Comparison of ENCODE assay signal across 24 cellular contexts in the genomic region with DNA sequence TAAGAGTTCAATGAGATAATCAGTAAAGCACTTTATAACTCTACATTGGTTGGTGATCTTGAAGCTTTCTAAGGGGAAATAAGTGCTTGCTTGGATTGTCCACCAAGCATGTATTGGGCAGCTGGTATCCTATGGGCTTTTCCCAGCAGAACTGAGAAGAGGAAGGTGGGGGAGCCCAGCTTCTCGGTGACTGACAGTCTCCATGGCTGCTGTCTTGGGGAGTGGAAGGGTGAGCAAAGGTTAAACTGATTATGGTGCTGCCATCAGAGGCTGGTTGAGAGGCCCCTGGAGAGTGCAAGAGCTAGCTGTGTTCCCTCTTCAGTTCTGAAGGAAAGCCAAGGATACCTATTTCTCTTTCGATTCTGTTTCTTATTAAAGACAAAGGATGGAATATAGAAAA. TPM values are rescaled to one million over a fixed set of nuclear protein-coding genes. Genes with fewer than 3 reads are reported as not detected.
DNase-seq lines count a peak whose midpoint lies in the region; ATAC-seq, FAIRE-seq and TF ChIP-seq lines count a peak whose summit lies in the region.
"Had no signal": no experiment of that assay in that cellular context is flagged by ENCODE, and none has a peak within 500 bp of the region (broad histone marks: within the 10 kb centered on the region; RNA-seq: fewer than 3 reads in every experiment).

No MANE protein-coding gene starts in this region.

- H3K4me2 ChIP-seq in A549 (no peak overlapping the region), HepG2 (ENCODE audit: low read depth, low read length) (no peak overlapping the region)
- H3K4me2 ChIP-seq: BLaER1, PC-9 had no signal

- CTCF ChIA-PET in A549 (lab: Yijun Ruan, JAX): interaction anchor here (1.0 to 1.4 kb wide), 2 partner anchors 43 to 49 kb away, joined by 3 read pairs; no protein-coding TSS in a partner anchor
- CTCF ChIA-PET in RWPE1 (lab: Yijun Ruan, JAX): no interaction called here
- CTCF ChIA-PET in activated naive CD4-positive, alpha-beta T cell treated with anti-CD3 and anti-CD28 coated beads for 36 hours (lab: Charles Lee): interaction anchor here (1.0 kb wide), 1 partner anchor 10 kb away, joined by 3 read pairs; no protein-coding TSS in a partner anchor
- CTCF ChIA-PET in HepG2 (lab: Yijun Ruan, JAX; ENCODE audit: low intra/inter-chr PET ratio, low total read pairs): no interaction called here

- H3K9me3 ChIP-seq in A549: no peaks in the 10 kb centered on the region
- no peaks in the 10 kb centered on the region for H3K9me3 ChIP-seq in esophagus muscularis mucosa
- no peaks in the 10 kb centered on the region for H3K9me3 ChIP-seq in pancreas
- no peaks in the 10 kb centered on the region for H3K9me3 ChIP-seq in HepG2 (ENCODE audit: low read length)
- H3K9me3 ChIP-seq: BLaER1 had no signal

- H3K79me2 ChIP-seq in HepG2 (ENCODE audit: insufficient read depth, low read length): no peaks in the 10 kb centered on the region

- H3K27me3 Mint-ChIP-seq in activated naive CD4-positive, alpha-beta T cell treated with anti-CD3 and anti-CD28 coated beads for 36 hours (ENCODE audit: low read depth): no peaks in the 10 kb centered on the region
- H3K27me3 Mint-ChIP-seq: CD4-positive, alpha-beta T cell had no signal

- POLR2A ChIA-PET in A549 (lab: Yijun Ruan, JAX): no interaction called here
- POLR2A ChIA-PET in RWPE1 (lab: Yijun Ruan, JAX; ENCODE audit: low non-redundant PET): no interaction called here
- POLR2A ChIA-PET in HepG2 (lab: Yijun Ruan, JAX): no interaction called here

- H2AFZ ChIP-seq in HepG2 (ENCODE audit: low read length): no peak overlapping the region
- H2AFZ ChIP-seq: PC-9 had no signal

- H3K27ac ChIP-seq in A549 (peak overlapping the region; percentile 69 to 87; a peak in 5 of 6 replicates), RWPE1 (peak overlapping the region; percentile 62), esophagus muscularis mucosa (replicated peaks in 1 of 4) (no peak overlapping the region), pancreas (no peak overlapping the region), HepG2 (ENCODE audit: extremely low read length, insufficient read depth, low read length) (no peak overlapping the region)
- H3K27ac ChIP-seq: BLaER1, PC-9 had no signal

- no peaks in the 10 kb centered on the region for H3K27me3 ChIP-seq in esophagus muscularis mucosa
- no peaks in the 10 kb centered on the region for H3K27me3 ChIP-seq in pancreas
- 0 out of 5 replicates have a peak, but pooled peaks cover 0 to 3% of the 10 kb centered on the region in 2 experiments for H3K27me3 ChIP-seq in HepG2 (ENCODE audit: control insufficient read depth in 1 of 2, insufficient read depth in 2 of 2, low read length in 2 of 2)
- H3K27me3 ChIP-seq: BLaER1 had no signal

- no peak overlapping the region for H3K9ac ChIP-seq in HepG2 (ENCODE audit: insufficient read depth, low read depth, low read length)
- H3K9ac ChIP-seq: BLaER1 had no signal

- no peak for TF ChIP-seq CTCF in A549 (IDR thresholded peaks at IDR 0.05)
- no peak for TF ChIP-seq CTCF in RWPE1 (conservative IDR thresholded peaks at IDR 0.05; ENCODE audit: low read depth)
- no peak for TF ChIP-seq CTCF in esophagus muscularis mucosa (IDR thresholded peaks at IDR 0.05)
- TF ChIP-seq CTCF in pancreas (IDR thresholded peaks at IDR 0.05): no peak
- TF ChIP-seq CTCF in HepG2 (CRISPR knock-in tag; IDR thresholded peaks at IDR 0.05): no peak

- in situ Hi-C loops in HepG2 (cut with HindIII; ENCODE audit: extremely low pct_ligation_motif_present, low pct_unique_long_range_greater_than_20kb): no loop called here

- FAIRE-seq in A549 (lab: Jason Lieb, UNC) (no peak), pancreas (lab: Jason Lieb, UNC) (no peak), HepG2 (lab: Jason Lieb, UNC) (no peak)
- FAIRE-seq: D721Med, H1 had no signal

- TF ChIP-seq POLR2A in A549 (IDR thresholded peaks at IDR 0.05; ENCODE audit: low read length) (no peak), esophagus muscularis mucosa (IDR thresholded peaks at IDR 0.05; ENCODE audit: low read depth) (no peak), HepG2 (IDR thresholded peaks at IDR 0.05; ENCODE audit: insufficient read depth in 1 of 2, low read depth in 2 of 2, low read length in 2 of 2) (no peak)

- intact Hi-C loops in esophagus muscularis mucosa (cut with DNase I): no loop called here
- intact Hi-C loops in pancreas (cut with DNase I): no loop called here
- intact Hi-C loops in activated naive CD4-positive, alpha-beta T cell treated with anti-CD3 and anti-CD28 coated beads for 36 hours (cut with micrococcal nuclease): no loop called here
- intact Hi-C loops in HepG2 (cut with micrococcal nuclease; ENCODE audit: unreplicated experiment): loop anchor here (10.0 kb wide), 1 partner anchor 99 kb away; no protein-coding TSS in a partner anchor
- intact Hi-C loops in head of caudate nucleus (cut with DNase I): no loop called here

- no peaks in the 10 kb centered on the region for H4K20me1 ChIP-seq in HepG2 (ENCODE audit: insufficient read depth, low read length)
- H4K20me1 ChIP-seq: BLaER1 had no signal

- H3K4me3 ChIP-seq in A549 (no peak overlapping the region), esophagus muscularis mucosa (no peak overlapping the region), pancreas (no peak overlapping the region), HepG2 (replicated peaks in 1 of 3; ENCODE audit: insufficient read depth in 1 of 3, low read depth in 2 of 3, low read length in 3 of 3) (no peak overlapping the region)
- H3K4me3 ChIP-seq: BLaER1, PC-9 had no signal

- no peaks in the 10 kb centered on the region for H3K9me3 Mint-ChIP-seq in activated naive CD4-positive, alpha-beta T cell treated with anti-CD3 and anti-CD28 coated beads for 36 hours
- H3K9me3 Mint-ChIP-seq: CD4-positive, alpha-beta T cell had no signal

- peaks cover 8% of the 10 kb centered on the region for H3K4me1 Mint-ChIP-seq in activated naive CD4-positive, alpha-beta T cell treated with anti-CD3 and anti-CD28 coated beads for 36 hours (ENCODE audit: low read depth)

- H3K36me3 Mint-ChIP-seq in activated naive CD4-positive, alpha-beta T cell treated with anti-CD3 and anti-CD28 coated beads for 36 hours (ENCODE audit: low read depth): no peaks in the 10 kb centered on the region

- no peak for TF ChIP-seq RAD21 in A549 (conservative IDR thresholded peaks at IDR 0.05 in 1 of 2, IDR thresholded peaks at IDR 0.05 in 1 of 2)
- TF ChIP-seq RAD21 in HepG2 (CRISPR knock-in tag; IDR thresholded peaks at IDR 0.05): no peak

- WGBS in A549 (ENCODE audit: missing lambda C conversion rate): 91% methylated on average over 2 of the region's 2 CpGs
- 88% methylated on average over 2 of the region's 2 CpGs for WGBS in esophagus muscularis mucosa
- 63 to 67% methylated on average over 2 of the region's 2 CpGs for WGBS in pancreas, 2 donors
- WGBS in HepG2 (ENCODE audit: low lambda C conversion rate): 0% methylated on average over 2 of the region's 2 CpGs

- H3K27ac Mint-ChIP-seq in activated naive CD4-positive, alpha-beta T cell treated with anti-CD3 and anti-CD28 coated beads for 36 hours: no peak overlapping the region
- H3K27ac Mint-ChIP-seq: CD4-positive, alpha-beta T cell had no signal

- no peak for DNase-seq in A549 (ENCODE audit: low read depth in 1 of 2, low spot score in 1 of 2)
- DNase-seq in RWPE1 (ENCODE audit: low spot score): no peak
- peak; percentile 64 for DNase-seq in esophagus muscularis mucosa (ENCODE audit: extremely low spot score)
- peak in 2 of 6 donors; percentile 24 to 29 for DNase-seq in pancreas
- no peak for DNase-seq in activated naive CD4-positive, alpha-beta T cell treated with anti-CD3 and anti-CD28 coated beads for 36 hours
- DNase-seq in HepG2 (ENCODE audit: low spot score): no peak
- DNase-seq in head of caudate nucleus: no peak
- DNase-seq: CD4-positive, alpha-beta T cell; HCEC 1CT; Karpas-422; NCI-H1092 treated with DMSO at 0.1 percent for 48 hours; NCI-H1436; NCI-H187; NCI-H2081 treated with DMSO at 0.1 percent for 48 hours; NCI-H524; NCI-H748 treated with DMSO at 0.1 percent for 48 hours; PC-9; RPMI8226; SHP77 had no signal

- H3K4me3 Mint-ChIP-seq in activated naive CD4-positive, alpha-beta T cell treated with anti-CD3 and anti-CD28 coated beads for 36 hours: no peak overlapping the region
- H3K4me3 Mint-ChIP-seq: CD4-positive, alpha-beta T cell had no signal

- BruUV-seq in HepG2 (replicated peaks; lab: Mats Ljungman, UMichigan): no TSS peak

- ATAC-seq in A549 (no peak), pancreas (peak in 3 of 4 donors; percentile 16 to 37 (median 26)), HepG2 (no peak), HG03280 (IDR thresholded peaks at IDR 0.05; ENCODE audit: unreplicated experiment) (no peak)

- H3K36me3 ChIP-seq in esophagus muscularis mucosa: no peaks in the 10 kb centered on the region
- no peaks in the 10 kb centered on the region for H3K36me3 ChIP-seq in pancreas
- H3K36me3 ChIP-seq in HepG2 (replicated peaks in 1 of 2; ENCODE audit: control insufficient read depth in 1 of 2, insufficient read depth in 2 of 2, low read length in 2 of 2): no peaks in the 10 kb centered on the region
- H3K36me3 ChIP-seq: BLaER1 had no signal

- H3K4me1 ChIP-seq in A549 (peaks cover 49% of the 10 kb centered on the region), esophagus muscularis mucosa (peaks cover 8 to 18% (median 16%) of the 10 kb centered on the region in 4 donors), pancreas (peaks cover 12 to 18% (median 13%) of the 10 kb centered on the region in 3 donors), HepG2 (ENCODE audit: insufficient read depth, low read length) (no peaks in the 10 kb centered on the region)

- no peak for TF ChIP-seq EP300 in A549 (IDR thresholded peaks at IDR 0.05)
- no peak for TF ChIP-seq EP300 in esophagus muscularis mucosa (IDR thresholded peaks at IDR 0.05)
- no peak for TF ChIP-seq EP300 in HepG2 (IDR thresholded peaks at IDR 0.05; ENCODE audit: low read depth in 2 of 2, low read length in 2 of 2)
- no peak for TF ChIP-seq EP300 in HepG2 (CRISPR knock-in tag; IDR thresholded peaks at IDR 0.05; ENCODE audit: borderline replicate concordance)

RNA-seq across cellular contexts. Expression of a gene that starts 35.5 kb away (rescaled TPM):
- 0.57 and 0.82 TPM in 2 replicates for polyA plus RNA-seq in A549 (2011; rRNA removed)
- 0.12 and 0.21 TPM in 2 replicates for polyA plus RNA-seq in A549 (2012; cell fraction: cytosol; rRNA removed)
- polyA plus RNA-seq in A549 (2012; cell fraction: nucleus; rRNA removed): 0.11 and 0.19 TPM in 2 replicates
- 0.35 to 0.59 TPM (median 0.42 TPM) in 3 replicates for polyA plus RNA-seq in A549 (2017; fragmentation: RNase III; extraction: RNeasy Plus Mini Kit Qiagen cat#74134 plus additional on column Dnase treatment)
- polyA minus RNA-seq in A549 (2011; rRNA and poly(A)+ RNA removed): 0.25 and 0.44 TPM in 2 replicates
- under 1 TPM in 2 of 4 donors, not detected in 2; 0.66 to 0.92 TPM for total RNA-seq in esophagus muscularis mucosa
- under 1 TPM in 4 of 6 donors, not detected in 2; 0.09 to 0.44 (median 0.18) TPM for total RNA-seq in pancreas
- under 1 TPM in 1 of 2 donors, not detected in 1; 0.34 TPM for polyA plus RNA-seq in pancreas
- total RNA-seq in activated naive CD4-positive, alpha-beta T cell treated with anti-CD3 and anti-CD28 coated beads for 36 hours: 10 to 100 TPM; 49.4 to 52.1 TPM
- total RNA-seq in HepG2 (2016; rRNA removed; fragmentation: Illumina TruSeq; extraction: Trizol): not detected in 2 replicates
- not detected in 2 replicates for total RNA-seq in HepG2 (2016; cell fraction: cytosol; rRNA removed; fragmentation: Illumina TruSeq; extraction: Trizol; ENCODE audit: low read depth)
- not detected in 2 replicates for total RNA-seq in HepG2 (2016; cell fraction: insoluble cytoplasmic fraction; rRNA removed; fragmentation: Illumina TruSeq; extraction: Trizol)
- total RNA-seq in HepG2 (2016; cell fraction: membrane; rRNA removed; fragmentation: Illumina TruSeq; extraction: Trizol): not detected in 2 replicates
- not detected in 2 replicates for total RNA-seq in HepG2 (2016; cell fraction: nucleus; rRNA removed; fragmentation: Illumina TruSeq; extraction: Trizol)
- polyA plus RNA-seq in HepG2 (2011; rRNA removed): not detected in 2 replicates
- not detected in 2 replicates for polyA plus RNA-seq in HepG2 (2011; cell fraction: cytosol; rRNA removed)
- polyA plus RNA-seq in HepG2 (2011; cell fraction: nucleus; rRNA removed): not detected in 2 replicates
- polyA plus RNA-seq in HepG2 (2012): not detected in 2 replicates
- polyA plus RNA-seq in HepG2 (2016; cell fraction: cytosol; fragmentation: Illumina TruSeq; extraction: Trizol; ENCODE audit: low read depth): not detected in 2 replicates
- polyA plus RNA-seq in HepG2 (2016; cell fraction: insoluble cytoplasmic fraction; fragmentation: Illumina TruSeq; extraction: Trizol; ENCODE audit: low read depth): not detected in 2 replicates
- polyA plus RNA-seq in HepG2 (2016; cell fraction: membrane; fragmentation: Illumina TruSeq; extraction: Trizol; ENCODE audit: low read depth): not detected in 2 replicates
- not detected in 2 replicates for polyA plus RNA-seq in HepG2 (2016; cell fraction: nucleus; fragmentation: Illumina TruSeq; extraction: Trizol; ENCODE audit: insufficient read depth, low read depth)
- 0.42 TPM in 1 of 2 replicates, not detected in the other for polyA minus RNA-seq in HepG2 (2011; rRNA and poly(A)+ RNA removed; ENCODE audit: low replicate concordance)
- not detected in 2 replicates for polyA minus RNA-seq in HepG2 (2011; cell fraction: cytosol; rRNA and poly(A)+ RNA removed)
- polyA minus RNA-seq in HepG2 (2011; cell fraction: nucleus; rRNA and poly(A)+ RNA removed): not detected in 2 replicates
- total RNA-seq: SK-MEL-5 had no signal

Comparison
In these comparisons a context has a peak if more than half of its experiments do, and no peak if none do; other contexts are left out.
1. ATAC-seq: peak in pancreas (3 of 4); none in A549 (0 of 2), HepG2 (single experiment) and HG03280 (single experiment).
2. H3K27ac ChIP-seq: peak in A549 (2 of 2) and RWPE1 (single experiment); none in esophagus muscularis mucosa (0 of 4), pancreas (0 of 4) and HepG2 (single experiment).
3. RNA of a gene that starts 35.5 kb away (total RNA-seq): 49.4 to 52.1 TPM in activated naive CD4-positive, alpha-beta T cell treated with anti-CD3 and anti-CD28 coated beads for 36 hours; 0.66 to 0.92 TPM in esophagus muscularis mucosa, 0.09 to 0.44 TPM in pancreas and not detected in HepG2; every median in the first group is over 10 times any median in the second.
4. CTCF ChIA-PET loops: an anchor here in A549 (1.0 to 1.4 kb wide) and activated naive CD4-positive, alpha-beta T cell treated with anti-CD3 and anti-CD28 coated beads for 36 hours (1.0 kb wide); none called in RWPE1 and HepG2.